10 cellular contexts compared by ENCODE assay signal in the genomic region with DNA sequence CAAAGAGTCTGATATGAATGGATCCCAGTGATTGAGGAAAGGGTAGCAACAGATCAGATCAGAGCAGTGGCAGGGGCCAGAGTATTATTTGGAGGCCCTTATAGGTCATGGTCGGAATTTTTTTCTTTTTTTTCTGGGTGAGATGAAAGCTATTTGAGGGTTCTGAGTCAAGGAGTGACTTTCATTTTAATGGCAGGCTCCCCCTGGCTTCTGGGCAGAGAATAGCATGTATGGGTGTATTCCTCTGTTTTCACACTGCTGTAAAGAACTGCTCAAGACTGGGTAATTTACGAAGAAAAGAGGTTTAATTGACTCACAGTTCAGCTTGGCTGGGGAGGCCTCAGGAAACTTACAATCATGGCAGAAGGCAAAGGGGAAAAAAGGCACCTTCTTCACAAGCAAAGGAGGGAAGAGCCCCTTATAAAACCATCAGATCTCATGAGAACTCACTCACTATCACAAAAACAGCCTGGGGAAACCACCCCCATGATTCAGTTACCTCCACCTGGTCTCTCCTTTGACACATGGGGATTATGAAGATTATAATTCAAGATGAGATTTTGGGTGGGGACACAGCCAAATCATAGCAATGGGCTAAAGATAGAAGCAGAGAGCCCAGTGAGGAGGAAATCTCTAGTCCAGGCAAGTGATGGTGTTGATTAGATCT. TPM values are rescaled to one million over a fixed set of nuclear protein-coding genes. Genes with fewer than 3 reads are reported as not detected.
A peak's percentile ranks its signal among the peaks of the same experiment; 100 is the strongest.
DNase-seq lines count a peak whose midpoint lies in the region; ATAC-seq, FAIRE-seq and TF ChIP-seq lines count a peak whose summit lies in the region.
"Had no signal": no experiment of that assay in that cellular context is flagged by ENCODE, and none has a peak within 500 bp of the region (broad histone marks: within the 10 kb centered on the region; RNA-seq: fewer than 3 reads in every experiment).

No MANE protein-coding gene starts in this region.

- peaks cover 77% of the 10 kb centered on the region for H3F3A ChIP-seq in SU-DHL-6 (ENCODE audit: insufficient read depth)

- no peaks in the 10 kb centered on the region for H3K9me2 ChIP-seq in SU-DHL-6 (replicated peaks; ENCODE audit: insufficient read depth, low read length)

- no peaks in the 10 kb centered on the region for H3K27me3 ChIP-seq in SU-DHL-6 (ENCODE audit: low read length)

- peaks cover 5% of the 10 kb centered on the region for H3K36me3 ChIP-seq in SU-DHL-6 (ENCODE audit: low read length)

- H3K27ac Mint-ChIP-seq in naive thymus-derived CD8-positive, alpha-beta T cell, result peak overlapping the region; percentile 10 to 77 (median 35)

- no peaks in the 10 kb centered on the region for H3K9me3 ChIP-seq in SU-DHL-6 (ENCODE audit: insufficient read depth, low read length)

- H3K27me3 Mint-ChIP-seq in naive thymus-derived CD8-positive, alpha-beta T cell, result no peaks in the 10 kb centered on the region

- peak overlapping the region; percentile 85 for H3K4me2 ChIP-seq in SU-DHL-6 (ENCODE audit: low read depth, low read length, poor library complexity, severe bottlenecking)

- FAIRE-seq in GM18507 (lab: Jason Lieb, UNC), result peak; percentile 71

- DNase-seq in ACHN, result peak; percentile 33
- no peak for DNase-seq in GM18507 (ENCODE audit: extremely low spot score, insufficient read length, low read depth)
- DNase-seq in cardiac fibroblast (ENCODE audit: low read depth in 2 of 2), result peak; percentile 44 to 54
- peak in 7 of 10 donors; percentile 22 to 50 (median 34) for DNase-seq in naive thymus-derived CD8-positive, alpha-beta T cell
- no peak for DNase-seq in HPDE6-E6E7 (ENCODE audit: extremely low spot score)

- peak overlapping the region; percentile 57 for H3K9ac ChIP-seq in SU-DHL-6 (ENCODE audit: low read length)

- in situ Hi-C loops in ACHN (cut with HindIII; ENCODE audit: low pct_ligation_motif_present, low pct_unique_long_range_greater_than_20kb, low sequenced_read_pairs), result no loop called here

- no peaks in the 10 kb centered on the region for H3K9me3 Mint-ChIP-seq in naive thymus-derived CD8-positive, alpha-beta T cell

- no peaks in the 10 kb centered on the region for H4K20me1 ChIP-seq in SU-DHL-6 (ENCODE audit: low read depth, low read length)

- peak in 1 of 2 donors; percentile 34 for ATAC-seq in naive thymus-derived CD8-positive, alpha-beta T cell
- no peak for ATAC-seq in HG02798 (IDR thresholded peaks at IDR 0.05; ENCODE audit: poor library complexity, unreplicated experiment)
- ATAC-seq in GM19452 (IDR thresholded peaks at IDR 0.05; ENCODE audit: unreplicated experiment), result no peak

- peak overlapping the region; percentile 97 for H3K27ac ChIP-seq in SU-DHL-6 (ENCODE audit: low read depth, low read length)
- H3K27ac ChIP-seq: epithelial cell of prostate had no signal

- no peak overlapping the region for H2AFZ ChIP-seq in SU-DHL-6 (ENCODE audit: low read depth, low read length, severe bottlenecking)

- H3K4me3 ChIP-seq in SU-DHL-6 (ENCODE audit: insufficient read depth, low read length, poor library complexity, severe bottlenecking) (peak overlapping the region; percentile 22), cardiac fibroblast (replicated peaks in 1 of 2; ENCODE audit: low read depth in 2 of 2, low read length in 2 of 2) (no peak overlapping the region)

- H3K4me1 Mint-ChIP-seq in naive thymus-derived CD8-positive, alpha-beta T cell, result peaks cover 13 to 67% (median 46%) of the 10 kb centered on the region in 4 donors

- TF ChIP-seq CTCF in SU-DHL-6 (IDR thresholded peaks at IDR 0.05; ENCODE audit: insufficient read depth, low read length, poor library complexity, severe bottlenecking), result peak; percentile 70
- TF ChIP-seq CTCF in cardiac fibroblast (IDR thresholded peaks at IDR 0.05; ENCODE audit: low read depth, low read length), result peak; percentile 75

- peaks cover 5 to 30% (median 22%) of the 10 kb centered on the region in 3 donors for H3K36me3 Mint-ChIP-seq in naive thymus-derived CD8-positive, alpha-beta T cell

- POLR2A ChIA-PET in naive thymus-derived CD8-positive, alpha-beta T cell (lab: Charles Lee), result interaction anchor here (0.6 kb wide), 1 partner anchor 28 kb away, joined by 4 read pairs; no protein-coding TSS in a partner anchor

- peak overlapping the region in 1 of 10 donors; percentile 34 for H3K4me3 Mint-ChIP-seq in naive thymus-derived CD8-positive, alpha-beta T cell

- peaks cover 5% of the 10 kb centered on the region; the same call in 1 of the 2 replicates for H3K79me2 ChIP-seq in SU-DHL-6 (ENCODE audit: insufficient read depth, low read length)

RNA-seq across cellular contexts. Expression of a gene that starts 3.0 kb away (rescaled TPM):
- total RNA-seq in naive thymus-derived CD8-positive, alpha-beta T cell, result 1 to 10 TPM; 6.0 to 6.9 TPM
- 1 to 10 TPM in 2 of 3 donors, under 1 TPM in 1; 0.97 to 1.5 (median 1.4) TPM for polyA plus RNA-seq in naive thymus-derived CD8-positive, alpha-beta T cell

RNA-seq across cellular contexts. Expression of a gene that starts 7.2 kb away (rescaled TPM):
- 100 to 1,000 TPM; 328 to 337 TPM for total RNA-seq in naive thymus-derived CD8-positive, alpha-beta T cell
- polyA plus RNA-seq in naive thymus-derived CD8-positive, alpha-beta T cell, result 100 to 1,000 TPM; 148 to 192 (median 177) TPM

RNA-seq across cellular contexts. Expression of a gene that starts 34.2 kb away (rescaled TPM):
- under 1 TPM; 0.21 to 0.49 TPM for total RNA-seq in naive thymus-derived CD8-positive, alpha-beta T cell
- under 1 TPM in 1 of 3 donors, not detected in 2; 0.07 TPM for polyA plus RNA-seq in naive thymus-derived CD8-positive, alpha-beta T cell

RNA-seq across cellular contexts. Expression of a gene that starts 35.7 kb away (rescaled TPM):
- total RNA-seq in naive thymus-derived CD8-positive, alpha-beta T cell, result not detected
- not detected for polyA plus RNA-seq in naive thymus-derived CD8-positive, alpha-beta T cell
- total RNA-seq: temporal lobe had no signal

Comparison
In these comparisons a context has a peak if more than half of its experiments do, and no peak if none do; other contexts are left out.
1. DNase-seq: peak in ACHN (single experiment), cardiac fibroblast (2 of 2) and naive thymus-derived CD8-positive, alpha-beta T cell (7 of 10); none in GM18507 (single experiment) and HPDE6-E6E7 (single experiment).